Comparison of ENCODE assay signal across 24 cellular contexts in genomic region chr12:43749016-43749415, GRCh38.
"Had no signal": no experiment of that assay in that cellular context is flagged by ENCODE, and none has a peak within 500 bp of the region (broad histone marks: within the 10 kb centered on the region; RNA-seq: fewer than 3 reads in every experiment).

No MANE protein-coding gene starts in this region.

- H3K4me2 ChIP-seq: SK-N-SH had no signal

- H3K27me3 Mint-ChIP-seq: T-cell had no signal

- H3K27ac Mint-ChIP-seq: T-cell had no signal

- H3K9me2 ChIP-seq: SK-N-SH had no signal

- H3K4me3 Mint-ChIP-seq: T-cell had no signal

- H3K27ac ChIP-seq: RWPE1 had no signal

- DNase-seq: IMR-90, Karpas-422, KG1, MM.1S, NCI-H1048, NCI-H1105, NCI-H1417, NCI-H1436 treated with DMSO at 0.1 percent for 48 hours, NCI-H1694, NCI-H187 treated with DMSO at 0.1 percent for 48 hours, NCI-H2029 treated with DMSO at 0.1 percent for 48 hours, NCI-H2171 treated with DMSO at 0.1 percent for 48 hours, NCI-H345, NCI-H446 treated with DMSO at 0.1 percent for 48 hours, NCI-H510A treated with DMSO at 0.1 percent for 48 hours, NCI-H526, PC-3, SHP77, SK-N-SH, SW 1271, T-cell had no signal

- ATAC-seq: HepG2, Panc1, PC-3, T-cell had no signal

- H3K9ac ChIP-seq: SK-N-SH had no signal

- H3K9me3 ChIP-seq: SK-N-SH had no signal
